Comparison of ENCODE assay signal across 17 cellular contexts in the genomic region with DNA sequence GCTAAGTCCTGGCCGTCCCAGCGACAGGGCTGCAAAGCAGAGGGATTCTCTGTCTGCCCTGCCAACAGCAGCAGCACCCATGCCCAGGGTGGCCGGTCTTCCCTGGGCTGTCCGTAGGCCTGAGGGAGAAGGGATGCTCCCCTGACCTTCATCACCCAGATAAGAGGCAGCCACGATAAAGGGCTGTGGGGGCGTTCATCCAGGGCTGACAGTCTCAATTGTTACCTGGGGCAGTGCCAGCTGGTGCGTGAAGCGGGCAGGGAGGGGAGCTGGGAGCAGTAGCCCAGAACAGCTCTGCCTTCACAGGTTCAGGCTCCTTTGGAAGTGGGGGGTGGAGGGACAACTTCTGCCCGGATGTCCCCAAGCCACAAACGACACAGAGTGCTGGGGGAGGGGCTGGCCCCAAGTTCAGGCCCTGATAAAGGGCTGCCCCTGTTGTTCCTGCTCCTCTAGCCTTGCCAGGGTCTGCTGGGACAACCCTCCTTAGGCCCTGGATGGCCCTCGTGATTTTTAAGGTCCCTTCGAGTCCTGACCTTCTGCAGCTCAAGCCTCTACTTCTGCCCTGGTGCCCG.
DNase-seq lines count a peak whose midpoint lies in the region; ATAC-seq, FAIRE-seq and TF ChIP-seq lines count a peak whose summit lies in the region.
"Had no signal": no experiment of that assay in that cellular context is flagged by ENCODE, and none has a peak within 500 bp of the region (broad histone marks: within the 10 kb centered on the region; RNA-seq: fewer than 3 reads in every experiment).

No MANE protein-coding gene starts in this region.

- no peak overlapping the region for H3K4ac ChIP-seq in H1 (replicated peaks; ENCODE audit: insufficient read length, low read depth, low read length)

- H3K9me2 ChIP-seq in SK-N-SH: no peaks in the 10 kb centered on the region

- no peaks in the 10 kb centered on the region for H3K79me1 ChIP-seq in H1 (ENCODE audit: low read depth, low read length)

- intact Hi-C loops in testis (cut with DNase I; ENCODE audit: low total_unique reads): no loop called here
- intact Hi-C loops in upper lobe of right lung (cut with DNase I): no loop called here

- TF ChIP-seq POLR2A in H1 (IDR thresholded peaks at IDR 0.05; ENCODE audit: control extremely low read depth in 1 of 2, low read depth in 2 of 2, low read length in 2 of 2) (no peak), testis (IDR thresholded peaks at IDR 0.05) (no peak)

- DNase-seq in SK-N-SH: peak; percentile 76
- DNase-seq in NCI-H1105 treated with DMSO at 0.1 percent for 48 hours (lab: John Stamatoyannopoulos, UW): peak; percentile 90
- DNase-seq in H1 (ENCODE audit: low read depth in 1 of 2, low spot score in 2 of 2): no peak
- DNase-seq in testis: peak; percentile 29
- DNase-seq in NAMALWA (ENCODE audit: low spot score): no peak
- no peak for DNase-seq in upper lobe of right lung
- DNase-seq in NCI-H1092 (lab: John Stamatoyannopoulos, UW): no peak
- DNase-seq: Caco-2, DMS79, NCI-H2107, NCI-H446, NCI-H748 treated with DMSO at 0.1 percent for 48 hours had no signal

- H3K18ac ChIP-seq in H1 (ENCODE audit: extremely low read depth, low read length): 0 out of 2 replicates have a peak overlapping the region, but pooled peaks have one; percentile 38

- no peak overlapping the region for H4K91ac ChIP-seq in H1 (replicated peaks; ENCODE audit: insufficient read length, low read length)

- H2BK120ac ChIP-seq in H1 (replicated peaks; ENCODE audit: low read depth, low read length): no peak overlapping the region

- H2AK5ac ChIP-seq in H1 (ENCODE audit: low read depth, low read length): no peak overlapping the region

- no peak overlapping the region for H4K5ac ChIP-seq in H1 (ENCODE audit: insufficient read length, low read depth, low read length)

- TF ChIP-seq EP300 in SK-N-SH (IDR thresholded peaks at IDR 0.05; ENCODE audit: borderline replicate concordance in 1 of 2, low read depth in 1 of 2, low read length in 1 of 2) (peak in 1 of 2 experiments; percentile 34; a peak in 1 of 4 replicates), H1 (IDR thresholded peaks at IDR 0.05; ENCODE audit: borderline replicate concordance in 1 of 2, low read depth in 2 of 2, low read length in 2 of 2) (no peak)

- TF ChIP-seq CTCF in SK-N-SH (IDR thresholded peaks at IDR 0.05) (no peak), H1 (IDR thresholded peaks at IDR 0.05; ENCODE audit: control extremely low read depth in 1 of 3, insufficient read depth in 1 of 3, low read depth in 1 of 3, low read length in 3 of 3) (no peak), testis (IDR thresholded peaks at IDR 0.05) (no peak), upper lobe of right lung (IDR thresholded peaks at IDR 0.05) (no peak)

- H3K4me2 ChIP-seq in SK-N-SH: no peak overlapping the region
- H3K4me2 ChIP-seq in H1 (ENCODE audit: insufficient read depth in 1 of 2, low read depth in 2 of 2, low read length in 2 of 2): no peak overlapping the region

- H2BK12ac ChIP-seq in H1 (ENCODE audit: low read depth, low read length): peak overlapping the region; percentile 63; the same call in 1 of the 2 replicates

- H2BK15ac ChIP-seq in H1 (ENCODE audit: low read length): peak overlapping the region; percentile 89; the same call in 1 of the 2 replicates

- no peak overlapping the region for H2AFZ ChIP-seq in SK-N-SH (ENCODE audit: low read depth)
- H2AFZ ChIP-seq in H1 (ENCODE audit: low read length): no peak overlapping the region

- POLR2A ChIA-PET in SK-N-SH (lab: Yijun Ruan, JAX) (interaction anchor here (1.5 kb wide), 1 partner anchor 21 kb away, joined by 4 read pairs; no protein-coding TSS in a partner anchor), H1 (lab: Charles Lee; ENCODE audit: partially characterized antibody) (interaction anchor here (0.6 to 2.0 kb wide), 2 partner anchors 13 to 796 kb away, joined by 3 to 5 read pairs; no protein-coding TSS in a partner anchor)

- CTCF ChIA-PET in SK-N-SH (lab: Yijun Ruan, JAX) (interaction anchor here (0.8 to 1.3 kb wide), 5 partner anchors 9 to 48 kb away, joined by 3 to 4 read pairs (median 3); no protein-coding TSS in a partner anchor), H1 (lab: Charles Lee; ENCODE audit: partially characterized antibody) (interaction anchor here (0.8 to 2.1 kb wide), 5 partner anchors 9 to 101 kb away, joined by 3 to 6 read pairs (median 5); no protein-coding TSS in a partner anchor)

- H2BK5ac ChIP-seq in H1 (ENCODE audit: low read depth, low read length): peak overlapping the region; percentile 21; the same call in 1 of the 2 replicates

- H3K4me3 ChIP-seq in SK-N-SH (ENCODE audit: low read depth in 2 of 2, low read length in 1 of 2): no peak overlapping the region
- no peak overlapping the region for H3K4me3 ChIP-seq in H1 (ENCODE audit: extremely low read depth in 1 of 4, insufficient read depth in 2 of 4, low read depth in 3 of 4, low read length in 4 of 4)
- H3K4me3 ChIP-seq in testis: no peak overlapping the region
- no peak overlapping the region for H3K4me3 ChIP-seq in upper lobe of right lung
- H3K4me3 ChIP-seq: HAP-1 had no signal

- no peaks in the 10 kb centered on the region for H3K23me2 ChIP-seq in H1 (ENCODE audit: low read depth, low read length)

- H3K23ac ChIP-seq in H1 (ENCODE audit: insufficient read length): no peak overlapping the region

- FAIRE-seq in H1 (lab: Jason Lieb, UNC): no peak
- FAIRE-seq: HTR-8/SVneo had no signal

- H3K14ac ChIP-seq in H1 (ENCODE audit: insufficient read length): no peak overlapping the region

- no peak overlapping the region for H4K8ac ChIP-seq in H1 (ENCODE audit: extremely low read depth, insufficient read depth, low read length)

- H3K27ac ChIP-seq in SK-N-SH (ENCODE audit: low read depth in 2 of 2, low read length in 1 of 2) (peak overlapping the region in 1 of 2 experiments; percentile 43; a peak in 2 of 4 replicates), H1 (ENCODE audit: low read depth, low read length) (no peak overlapping the region), testis (no peak overlapping the region), upper lobe of right lung (no peak overlapping the region)
- H3K27ac ChIP-seq: HL-60 had no signal

- no peak for ATAC-seq in SK-N-SH treated with all-trans-retinoic acid at 6 μM for 48 hours
- no peak for ATAC-seq in upper lobe of right lung
- ATAC-seq: Panc1 had no signal

- no peaks in the 10 kb centered on the region for H3F3A ChIP-seq in SK-N-SH (replicated peaks; ENCODE audit: insufficient read depth)

- 34% methylated on average over 10 of the region's 13 CpGs for WGBS in SK-N-SH (ENCODE audit: low lambda C conversion rate)
- 87% methylated on average over 13 of the region's 13 CpGs; no CpG with 5 or more reads in 1 of the 2 experiments for WGBS in H1 (ENCODE audit: extremely low coverage in 1 of 2, insufficient coverage in 1 of 2, insufficient read length in 1 of 2, insufficient replicate concordance in 2 of 2, low coverage in 1 of 2, low lambda C conversion rate in 2 of 2, missing lambda C conversion rate in 1 of 2), 2 experiments
- 43 to 59% methylated on average over 13 of the region's 13 CpGs for WGBS in testis, 2 donors

- H3K36me3 ChIP-seq in SK-N-SH (replicated peaks in 1 of 2; ENCODE audit: control insufficient read depth in 1 of 2, insufficient read depth in 2 of 2, low read length in 1 of 2): no peaks in the 10 kb centered on the region
- no peaks in the 10 kb centered on the region for H3K36me3 ChIP-seq in H1 (ENCODE audit: control insufficient read depth in 2 of 4, insufficient read depth in 4 of 4, low read length in 3 of 4)
- no peaks in the 10 kb centered on the region for H3K36me3 ChIP-seq in testis (ENCODE audit: low read depth, missing control alignments)
- H3K36me3 ChIP-seq in upper lobe of right lung: no peaks in the 10 kb centered on the region
- H3K36me3 ChIP-seq: HAP-1 had no signal

- H4K20me1 ChIP-seq in SK-N-SH (ENCODE audit: insufficient read depth): no peaks in the 10 kb centered on the region
- H4K20me1 ChIP-seq in H1 (replicated peaks in 1 of 2; ENCODE audit: control insufficient read depth in 1 of 2, insufficient read depth in 2 of 2, low read length in 2 of 2): no peaks in the 10 kb centered on the region

- TF ChIP-seq RAD21 in SK-N-SH (IDR thresholded peaks at IDR 0.05; ENCODE audit: low read length): no peak
- no peak for TF ChIP-seq RAD21 in H1 (IDR thresholded peaks at IDR 0.05 in 1 of 2, conservative IDR thresholded peaks at IDR 0.05 in 1 of 2; ENCODE audit: low read depth in 2 of 2, low read length in 2 of 2)

- H2BK20ac ChIP-seq in H1 (ENCODE audit: low read length): 0 out of 2 replicates have a peak overlapping the region, but pooled peaks have one; percentile 24

- H3K56ac ChIP-seq in H1 (replicated peaks; ENCODE audit: insufficient read length, low read depth, low read length): no peak overlapping the region

- H3K9me3 ChIP-seq in SK-N-SH: no peaks in the 10 kb centered on the region
- H3K9me3 ChIP-seq in H1 (ENCODE audit: insufficient read depth in 2 of 2, low read depth in 1 of 2, low read length in 1 of 2): no peaks in the 10 kb centered on the region
- H3K9me3 ChIP-seq in testis: no peaks in the 10 kb centered on the region
- H3K9me3 ChIP-seq in upper lobe of right lung: no peaks in the 10 kb centered on the region
- H3K9me3 ChIP-seq: Caco-2, HAP-1 had no signal

- peaks cover 10% of the 10 kb centered on the region; the same call in 1 of the 2 replicates for H3K27me3 ChIP-seq in SK-N-SH (ENCODE audit: insufficient read depth)
- peaks cover 0 to 4% (median 0%) of the 10 kb centered on the region in 4 experiments; a peak in 1 of 7 replicates for H3K27me3 ChIP-seq in H1 (replicated peaks in 1 of 4; ENCODE audit: control insufficient read depth in 3 of 4, extremely low read depth in 1 of 4, insufficient read depth in 3 of 4, low read length in 3 of 4)
- no peaks in the 10 kb centered on the region for H3K27me3 ChIP-seq in testis
- H3K27me3 ChIP-seq in upper lobe of right lung: peaks cover 13% of the 10 kb centered on the region

- peaks cover 0 to 20% of the 10 kb centered on the region in 2 experiments; a peak in 1 of 4 replicates for H3K4me1 ChIP-seq in SK-N-SH (ENCODE audit: control insufficient read depth in 1 of 2, insufficient read depth in 2 of 2, low read depth in 1 of 2, low read length in 1 of 2)
- H3K4me1 ChIP-seq in H1 (replicated peaks in 1 of 4; ENCODE audit: control insufficient read depth in 3 of 4, insufficient read depth in 4 of 4, low read length in 3 of 4): peaks cover 0 to 7% (median 0%) of the 10 kb centered on the region in 4 experiments; a peak in 1 of 7 replicates
- H3K4me1 ChIP-seq in testis: no peaks in the 10 kb centered on the region
- H3K4me1 ChIP-seq in upper lobe of right lung: no peaks in the 10 kb centered on the region
- H3K4me1 ChIP-seq: Caco-2, HAP-1 had no signal

- H3K9ac ChIP-seq in SK-N-SH (no peak overlapping the region), H1 (replicated peaks in 1 of 4; ENCODE audit: extremely low read depth in 1 of 4, low read depth in 3 of 4, low read length in 3 of 4) (no peak overlapping the region)

- no peaks in the 10 kb centered on the region for H3K79me2 ChIP-seq in SK-N-SH (ENCODE audit: insufficient read depth)
- no peaks in the 10 kb centered on the region for H3K79me2 ChIP-seq in H1 (ENCODE audit: control insufficient read depth in 1 of 2, insufficient read depth in 2 of 2, low read length in 2 of 2)

TF ChIP-seq in SK-N-SH treated with all-trans-retinoic acid at 6 μM for 48 hours, 23 proteins besides CTCF, POLR2A, EP300 and RAD21 (continues in another document):
- TF ChIP-seq PPARA (CRISPR knock-in tag; IDR thresholded peaks at IDR 0.05; ENCODE audit: borderline replicate concordance): no peak

Comparison
In these comparisons a context has a peak if more than half of its experiments do, and no peak if none do; other contexts are left out.
1. DNase-seq: peak in SK-N-SH (single experiment), NCI-H1105 treated with DMSO at 0.1 percent for 48 hours (single experiment) and testis (single experiment); none in H1 (0 of 2), NAMALWA (single experiment), upper lobe of right lung (single experiment) and NCI-H1092 (single experiment).